In the genomic region with DNA sequence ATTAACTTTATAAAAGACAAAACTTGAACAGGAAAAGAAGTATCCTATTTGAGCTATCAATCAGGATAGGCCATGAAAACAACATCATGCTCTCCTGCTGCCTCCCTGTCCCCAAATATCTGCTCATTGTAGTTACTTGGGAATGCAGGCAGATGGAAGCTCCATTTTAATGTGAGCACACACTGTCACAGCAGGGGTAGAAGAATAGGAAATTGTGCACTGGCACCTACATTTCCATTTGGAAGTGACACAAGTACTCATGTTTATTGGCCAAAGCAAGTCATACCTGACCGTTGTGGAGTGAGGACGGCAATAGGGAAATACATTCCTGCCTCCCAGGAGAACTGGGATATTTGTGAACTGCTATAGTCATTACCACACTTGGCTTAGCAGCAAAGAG, we compare ENCODE assay signal across 17 cellular contexts. TPM values are rescaled to one million over a fixed set of nuclear protein-coding genes. Genes with fewer than 3 reads are reported as not detected.
DNase-seq lines count a peak whose midpoint lies in the region; ATAC-seq, FAIRE-seq and TF ChIP-seq lines count a peak whose summit lies in the region.
"Had no signal": no experiment of that assay in that cellular context is flagged by ENCODE, and none has a peak within 500 bp of the region (broad histone marks: within the 10 kb centered on the region; RNA-seq: fewer than 3 reads in every experiment).

No MANE protein-coding gene starts in this region.

- TF ChIP-seq EP300 in GM12878 (IDR thresholded peaks at IDR 0.05; ENCODE audit: borderline replicate concordance in 1 of 2, control insufficient read depth in 1 of 2, low read depth in 2 of 2, low read length in 2 of 2), result no peak

- in situ Hi-C loops in GM12878 (cut with MboI), result no loop called here

- no peaks in the 10 kb centered on the region for H3F3A ChIP-seq in GM23338 (replicated peaks; ENCODE audit: low read depth)

- H3K27ac Mint-ChIP-seq in GM23338, result peak overlapping the region; percentile 15; the same call in 1 of the 2 replicates
- peak overlapping the region; percentile 2 for H3K27ac Mint-ChIP-seq in stimulated activated effector memory CD8-positive, alpha-beta T cell treated with anti-CD3 and anti-CD28 coated beads, Interleukin-12 subunit alpha, Interleukin-12 subunit beta, amount 100 ng/mL, for 72 hours
- H3K27ac Mint-ChIP-seq in activated naive CD8-positive, alpha-beta T cell treated with anti-CD3 and anti-CD28 coated beads, Interleukin-2, amount 50 U/mL, for 24 hours, result no peak overlapping the region
- H3K27ac Mint-ChIP-seq in activated T-helper 2 cell treated with anti-CD3 and anti-CD28 coated beads, Interferon-gamma antibody, Interleukin-2, Interleukin-4, amounts not matched to agents 10 μg/mL and 5 μg/mL and 100 μg/mL, durations not matched to agents 14 hours and 24 hours and 36 hours, result no peak overlapping the region
- H3K27ac Mint-ChIP-seq: CD4-positive, CD25-positive, alpha-beta regulatory T cell had no signal

- H3K79me2 ChIP-seq in GM23338 (replicated peaks; ENCODE audit: insufficient read depth) (no peaks in the 10 kb centered on the region), GM12878 (ENCODE audit: control insufficient read depth, insufficient read depth, low read length) (no peaks in the 10 kb centered on the region)

- H3K9ac ChIP-seq in GM12878 (ENCODE audit: control insufficient read depth, insufficient read depth, low read length), result no peak overlapping the region
- H3K9ac ChIP-seq: BLaER1 treated with 17β-estradiol and CSF1 and Interleukin-3, amounts not matched to agents 10 nM and 100 nM had no signal

- DNase-seq in GM23338 (ENCODE audit: low spot score), result no peak
- DNase-seq in GM12878 (ENCODE audit: low read depth, low spot score), result no peak
- no peak for DNase-seq in epithelial cell of prostate (ENCODE audit: low read depth, low spot score)
- no peak for DNase-seq in stimulated activated effector memory CD8-positive, alpha-beta T cell treated with anti-CD3 and anti-CD28 coated beads, Interleukin-12 subunit alpha, Interleukin-12 subunit beta, amount 100 ng/mL, for 72 hours (ENCODE audit: low spot score in 2 of 2)
- no peak for DNase-seq in activated naive CD8-positive, alpha-beta T cell treated with anti-CD3 and anti-CD28 coated beads, Interleukin-2, amount 50 U/mL, for 24 hours
- DNase-seq in activated T-helper 2 cell treated with anti-CD3 and anti-CD28 coated beads, Interferon-gamma antibody, Interleukin-2, Interleukin-4, amounts not matched to agents 10 μg/mL and 5 μg/mL and 100 μg/mL, durations not matched to agents 14 hours and 24 hours and 36 hours (ENCODE audit: low spot score), result no peak
- no peak for DNase-seq in NCI-H345 (lab: John Stamatoyannopoulos, UW)
- DNase-seq: ACHN; Calu3; CD4-positive, CD25-positive, alpha-beta regulatory T cell; DMS 273 treated with DMSO at 0.1 percent for 48 hours; IMR-90 had no signal

- H3K27me3 ChIP-seq in GM23338 (ENCODE audit: insufficient read depth) (no peaks in the 10 kb centered on the region), GM12878 (replicated peaks in 1 of 2; ENCODE audit: control insufficient read depth in 2 of 2, insufficient read depth in 2 of 2, low read length in 1 of 2) (no peaks in the 10 kb centered on the region)
- H3K27me3 ChIP-seq: BLaER1 treated with 17β-estradiol and CSF1 and Interleukin-3, amounts not matched to agents 10 nM and 100 nM had no signal

- H3K9me3 ChIP-seq in GM12878 (replicated peaks; ENCODE audit: control insufficient read depth, insufficient read depth, low read length), result 0 out of 3 replicates have a peak, but pooled peaks cover 2% of the 10 kb centered on the region

- TF ChIP-seq CTCF in GM23338 (conservative IDR thresholded peaks at IDR 0.05; ENCODE audit: low read depth in 2 of 2) (no peak), GM12878 (IDR thresholded peaks at IDR 0.05 in 2 of 3, conservative IDR thresholded peaks at IDR 0.05 in 1 of 3; ENCODE audit: control insufficient read depth in 2 of 3, extremely low read depth in 1 of 3, insufficient read depth in 1 of 3, low read depth in 3 of 3, low read length in 3 of 3) (no peak)

- no peak overlapping the region for H3K4me2 ChIP-seq in GM23338
- no peak overlapping the region for H3K4me2 ChIP-seq in GM12878 (ENCODE audit: control insufficient read depth, insufficient read depth)
- H3K4me2 ChIP-seq: BLaER1 treated with 17β-estradiol and CSF1 and Interleukin-3, amounts not matched to agents 10 nM and 100 nM had no signal

- TF ChIP-seq POLR2A in GM12878 (IDR thresholded peaks at IDR 0.05; ENCODE audit: low read depth, low read length), result no peak

- H3K4me1 ChIP-seq in GM23338 (ENCODE audit: insufficient read depth) (peaks cover 4% of the 10 kb centered on the region), GM12878 (ENCODE audit: control insufficient read depth, insufficient read depth, low read length) (no peaks in the 10 kb centered on the region)
- H3K4me1 ChIP-seq: BLaER1 treated with 17β-estradiol and CSF1 and Interleukin-3, amounts not matched to agents 10 nM and 100 nM had no signal

- H3K9me3 Mint-ChIP-seq in GM23338, result no peaks in the 10 kb centered on the region
- H3K9me3 Mint-ChIP-seq in stimulated activated effector memory CD8-positive, alpha-beta T cell treated with anti-CD3 and anti-CD28 coated beads, Interleukin-12 subunit alpha, Interleukin-12 subunit beta, amount 100 ng/mL, for 72 hours, result no peaks in the 10 kb centered on the region
- H3K9me3 Mint-ChIP-seq in activated naive CD8-positive, alpha-beta T cell treated with anti-CD3 and anti-CD28 coated beads, Interleukin-2, amount 50 U/mL, for 24 hours, result no peaks in the 10 kb centered on the region
- H3K9me3 Mint-ChIP-seq in activated T-helper 2 cell treated with anti-CD3 and anti-CD28 coated beads, Interferon-gamma antibody, Interleukin-2, Interleukin-4, amounts not matched to agents 10 μg/mL and 5 μg/mL and 100 μg/mL, durations not matched to agents 14 hours and 24 hours and 36 hours, result no peaks in the 10 kb centered on the region

- ATAC-seq in GM23338 (no peak), GM12878 (no peak), GM18517 (IDR thresholded peaks at IDR 0.05; ENCODE audit: unreplicated experiment) (no peak)
- ATAC-seq in stimulated activated effector memory CD8-positive, alpha-beta T cell treated with anti-CD3 and anti-CD28 coated beads, Interleukin-12 subunit alpha, Interleukin-12 subunit beta, amount 100 ng/mL, for 72 hours, result no peak
- no peak for ATAC-seq in activated naive CD8-positive, alpha-beta T cell treated with anti-CD3 and anti-CD28 coated beads, Interleukin-2, amount 50 U/mL, for 24 hours

- intact Hi-C loops in GM12878 (cut with micrococcal nuclease; ENCODE audit: unreplicated experiment), result no loop called here
- intact Hi-C loops in activated T-helper 2 cell treated with anti-CD3 and anti-CD28 coated beads, Interferon-gamma antibody, Interleukin-2, Interleukin-4, amounts not matched to agents 10 μg/mL and 5 μg/mL and 100 μg/mL, durations not matched to agents 14 hours and 24 hours and 36 hours (cut with micrococcal nuclease), result no loop called here

- peaks cover 34% of the 10 kb centered on the region for H3K36me3 Mint-ChIP-seq in GM23338 (ENCODE audit: low read depth)
- H3K36me3 Mint-ChIP-seq in stimulated activated effector memory CD8-positive, alpha-beta T cell treated with anti-CD3 and anti-CD28 coated beads, Interleukin-12 subunit alpha, Interleukin-12 subunit beta, amount 100 ng/mL, for 72 hours, result peaks cover 55% of the 10 kb centered on the region
- peaks cover 42% of the 10 kb centered on the region for H3K36me3 Mint-ChIP-seq in activated naive CD8-positive, alpha-beta T cell treated with anti-CD3 and anti-CD28 coated beads, Interleukin-2, amount 50 U/mL, for 24 hours (ENCODE audit: low read depth)
- peaks cover 49% of the 10 kb centered on the region for H3K36me3 Mint-ChIP-seq in activated T-helper 2 cell treated with anti-CD3 and anti-CD28 coated beads, Interferon-gamma antibody, Interleukin-2, Interleukin-4, amounts not matched to agents 10 μg/mL and 5 μg/mL and 100 μg/mL, durations not matched to agents 14 hours and 24 hours and 36 hours (ENCODE audit: low read depth)

- POLR2A ChIA-PET in GM12878 (lab: Charles Lee), result no interaction called here

- peaks cover 25% of the 10 kb centered on the region for H3K4me1 Mint-ChIP-seq in GM23338
- H3K4me1 Mint-ChIP-seq in stimulated activated effector memory CD8-positive, alpha-beta T cell treated with anti-CD3 and anti-CD28 coated beads, Interleukin-12 subunit alpha, Interleukin-12 subunit beta, amount 100 ng/mL, for 72 hours, result no peaks in the 10 kb centered on the region
- no peaks in the 10 kb centered on the region for H3K4me1 Mint-ChIP-seq in activated naive CD8-positive, alpha-beta T cell treated with anti-CD3 and anti-CD28 coated beads, Interleukin-2, amount 50 U/mL, for 24 hours
- H3K4me1 Mint-ChIP-seq in activated T-helper 2 cell treated with anti-CD3 and anti-CD28 coated beads, Interferon-gamma antibody, Interleukin-2, Interleukin-4, amounts not matched to agents 10 μg/mL and 5 μg/mL and 100 μg/mL, durations not matched to agents 14 hours and 24 hours and 36 hours (ENCODE audit: low read depth), result peaks cover 8% of the 10 kb centered on the region

- no peaks in the 10 kb centered on the region for H3K27me3 Mint-ChIP-seq in GM23338 (ENCODE audit: insufficient read depth, low read depth, poor library complexity)
- no peaks in the 10 kb centered on the region for H3K27me3 Mint-ChIP-seq in activated naive CD8-positive, alpha-beta T cell treated with anti-CD3 and anti-CD28 coated beads, Interleukin-2, amount 50 U/mL, for 24 hours
- H3K27me3 Mint-ChIP-seq in activated T-helper 2 cell treated with anti-CD3 and anti-CD28 coated beads, Interferon-gamma antibody, Interleukin-2, Interleukin-4, amounts not matched to agents 10 μg/mL and 5 μg/mL and 100 μg/mL, durations not matched to agents 14 hours and 24 hours and 36 hours (ENCODE audit: low read depth), result no peaks in the 10 kb centered on the region
- H3K27me3 Mint-ChIP-seq: CD4-positive, CD25-positive, alpha-beta regulatory T cell had no signal

- 98% methylated on average over 2 of the region's 2 CpGs for WGBS in GM12878 (ENCODE audit: insufficient coverage, insufficient replicate concordance, low lambda C conversion rate, missing lambda C conversion rate)

- no peak overlapping the region for H2AFZ ChIP-seq in GM23338
- H2AFZ ChIP-seq in GM12878 (ENCODE audit: control insufficient read depth, low read depth, low read length), result no peak overlapping the region

- no peak for FAIRE-seq in GM12878 (lab: Jason Lieb, UNC)
- FAIRE-seq: GM12892, GM19239, H54 had no signal

- CTCF ChIA-PET in GM12878 (lab: Yijun Ruan, JAX), result interaction anchor here (2.0 kb wide), 2 partner anchors 9 to 50 kb away, joined by 4 to 6 read pairs; no protein-coding TSS in a partner anchor

- H3K4me3 Mint-ChIP-seq in GM23338, result no peak overlapping the region
- no peak overlapping the region for H3K4me3 Mint-ChIP-seq in stimulated activated effector memory CD8-positive, alpha-beta T cell treated with anti-CD3 and anti-CD28 coated beads, Interleukin-12 subunit alpha, Interleukin-12 subunit beta, amount 100 ng/mL, for 72 hours
- H3K4me3 Mint-ChIP-seq in activated naive CD8-positive, alpha-beta T cell treated with anti-CD3 and anti-CD28 coated beads, Interleukin-2, amount 50 U/mL, for 24 hours, result no peak overlapping the region
- no peak overlapping the region for H3K4me3 Mint-ChIP-seq in activated T-helper 2 cell treated with anti-CD3 and anti-CD28 coated beads, Interferon-gamma antibody, Interleukin-2, Interleukin-4, amounts not matched to agents 10 μg/mL and 5 μg/mL and 100 μg/mL, durations not matched to agents 14 hours and 24 hours and 36 hours (ENCODE audit: low read depth)

- 0 out of 2 replicates have a peak, but pooled peaks cover 3% of the 10 kb centered on the region for H4K20me1 ChIP-seq in GM23338 (replicated peaks; ENCODE audit: insufficient read depth)
- H4K20me1 ChIP-seq in GM12878 (ENCODE audit: control insufficient read depth, insufficient read depth), result no peaks in the 10 kb centered on the region
- H4K20me1 ChIP-seq: BLaER1 treated with 17β-estradiol and CSF1 and Interleukin-3, amounts not matched to agents 10 nM and 100 nM had no signal

- SMC1A ChIA-PET in GM12878 (lab: Charles Lee; ENCODE audit: uncharacterized antibody, unreplicated experiment), result interaction anchor here (0.8 to 1.6 kb wide), 6 partner anchors 9 to 153 kb away, joined by 3 to 5 read pairs (median 3); no protein-coding TSS in a partner anchor

- no peak for TF ChIP-seq RAD21 in GM12878 (IDR thresholded peaks at IDR 0.05; ENCODE audit: insufficient read depth, low read depth, low read length)

- no peaks in the 10 kb centered on the region for H3K9me2 ChIP-seq in GM23338 (ENCODE audit: insufficient read depth)

- RAD21 ChIA-PET in GM12878 (lab: Charles Lee; ENCODE audit: unreplicated experiment), result interaction anchor here (0.9 kb wide), 1 partner anchor 81 kb away, joined by 3 read pairs; no protein-coding TSS in a partner anchor

- H3K27ac ChIP-seq in GM23338 (ENCODE audit: low read depth) (no peak overlapping the region), GM12878 (ENCODE audit: control insufficient read depth, insufficient read depth) (no peak overlapping the region), epithelial cell of prostate (peak overlapping the region; percentile 65)
- H3K27ac ChIP-seq: BLaER1 treated with 17β-estradiol and CSF1 and Interleukin-3, amounts not matched to agents 10 nM and 100 nM had no signal

- TSS peak; percentile 51 for BruUV-seq in GM12878 (replicated peaks; lab: Mats Ljungman, UMichigan)

- H3K4me3 ChIP-seq in GM23338, result no peak overlapping the region
- H3K4me3 ChIP-seq in GM12878, result no peak overlapping the region
- H3K4me3 ChIP-seq: BLaER1 treated with 17β-estradiol and CSF1 and Interleukin-3, amounts not matched to agents 10 nM and 100 nM had no signal

- H3K36me3 ChIP-seq in GM23338 (ENCODE audit: insufficient read depth) (no peaks in the 10 kb centered on the region), GM12878 (ENCODE audit: control insufficient read depth in 2 of 2, insufficient read depth in 2 of 2, low read length in 1 of 2) (peaks cover 10 to 20% of the 10 kb centered on the region in 2 experiments; a peak in 3 of 4 replicates)

RNA-seq across cellular contexts. Expression of a gene that starts 52.4 kb away (rescaled TPM):
- total RNA-seq in GM23338 (2014; rRNA removed; shearing (Covaris generic)), result 4.8 and 8.9 TPM in 2 replicates
- polyA plus RNA-seq in GM23338 (2016; fragmentation: Nextera tagmentation; extraction: Ambion mirVana), result 3.9 and 4.9 TPM in 2 replicates
- total RNA-seq in GM12878 (2013; cell fraction: nucleolus; rRNA removed), result 22.2 and 23.1 TPM in 2 replicates
- total RNA-seq in GM12878 (2014; rRNA removed), result 7.3 and 7.7 TPM in 2 replicates
- total RNA-seq in GM12878 (2014; rRNA removed; fragmentation: Illumina TruSeq; extraction: Trizol), result 7.0 and 8.8 TPM in 2 replicates
- total RNA-seq in GM12878 (2021), result 6.0 and 6.1 TPM in 2 replicates
- polyA plus RNA-seq in GM12878 (2011; ENCODE audit: low read depth), result 4.0 TPM
- polyA plus RNA-seq in GM12878 (2011; rRNA removed), result 8.4 and 11.3 TPM in 2 replicates
- polyA plus RNA-seq in GM12878 (2011; cell fraction: cytosol; rRNA removed), result 4.6 and 5.1 TPM in 2 replicates
- polyA plus RNA-seq in GM12878 (2011; cell fraction: nucleus; rRNA removed), result 7.0 and 7.4 TPM in 2 replicates
- polyA plus RNA-seq in GM12878 (2012), result 3.7 and 3.9 TPM in 2 replicates
- polyA plus RNA-seq in GM12878 (2014; fragmentation: Illumina TruSeq; extraction: Trizol), result 8.2 and 9.3 TPM in 2 replicates
- polyA plus RNA-seq in GM12878 (2014; fragmentation: Nextera tagmentation; extraction: Ambion mirVana), result 10 to 100 TPM in 1 of 2 experiments, 1 to 10 TPM in 1; 8.2 to 12.0 TPM
- polyA plus RNA-seq in GM12878 (2014; rRNA removed), result 4.1 and 5.1 TPM in 2 replicates
- polyA plus RNA-seq in GM12878 (2016; fragmentation: Nextera tagmentation; extraction: Ambion mirVana), result 10 to 100 TPM in 1 of 2 experiments, 1 to 10 TPM in 1; 7.5 to 10.5 TPM
- 16.7 and 22.3 TPM in 2 replicates for polyA minus RNA-seq in GM12878 (2011; rRNA and poly(A)+ RNA removed)
- polyA minus RNA-seq in GM12878 (2011; cell fraction: cytosol; rRNA and poly(A)+ RNA removed), result 2.4 and 4.6 TPM in 2 replicates
- polyA minus RNA-seq in GM12878 (2011; cell fraction: nucleus; rRNA and poly(A)+ RNA removed), result 26.2 and 32.9 TPM in 2 replicates
- total RNA-seq in activated T-helper 2 cell treated with anti-CD3 and anti-CD28 coated beads, Interferon-gamma antibody, Interleukin-2, Interleukin-4, amounts not matched to agents 10 μg/mL and 5 μg/mL and 100 μg/mL, durations not matched to agents 14 hours and 24 hours and 36 hours, result 7.4 and 8.0 TPM in 2 replicates

RNA-seq across cellular contexts. Expression of a gene that starts 52.5 kb away (rescaled TPM):
- 0.80 and 3.7 TPM in 2 replicates for total RNA-seq in GM23338 (2014; rRNA removed; shearing (Covaris generic))
- polyA plus RNA-seq in GM23338 (2016; fragmentation: Nextera tagmentation; extraction: Ambion mirVana) (1.1 TPM in 2 replicates), GM12878 (2011; rRNA removed) (0.43 and 0.76 TPM in 2 replicates), GM12878 (2014; fragmentation: Illumina TruSeq; extraction: Trizol) (0.22 and 0.25 TPM in 2 replicates), GM12878 (2014; fragmentation: Nextera tagmentation; extraction: Ambion mirVana) (under 1 TPM; 0.05 to 0.10 TPM), GM12878 (2014; rRNA removed) (0.20 and 0.54 TPM in 2 replicates), GM12878 (2016; fragmentation: Nextera tagmentation; extraction: Ambion mirVana) (under 1 TPM in 1 of 2 experiments, not detected in 1; 0.36 TPM)
- 4.6 and 5.0 TPM in 2 replicates for total RNA-seq in GM12878 (2013; cell fraction: nucleolus; rRNA removed)
- total RNA-seq in GM12878 (2014; rRNA removed) (0.22 and 0.23 TPM in 2 replicates), GM12878 (2014; rRNA removed; fragmentation: Illumina TruSeq; extraction: Trizol) (0.18 and 0.94 TPM in 2 replicates), GM12878 (2021) (0.51 and 0.74 TPM in 2 replicates)
- not detected for polyA plus RNA-seq in GM12878 (2011; ENCODE audit: low read depth)
- polyA plus RNA-seq in GM12878 (2011; cell fraction: cytosol; rRNA removed), result 0.08 and 0.10 TPM in 2 replicates
- polyA plus RNA-seq in GM12878 (2011; cell fraction: nucleus; rRNA removed), result 0.63 and 0.76 TPM in 2 replicates
- 0.35 TPM in 2 replicates for polyA plus RNA-seq in GM12878 (2012)
- polyA minus RNA-seq in GM12878 (2011; rRNA and poly(A)+ RNA removed), result 0.80 and 1.0 TPM in 2 replicates
- polyA minus RNA-seq in GM12878 (2011; cell fraction: cytosol; rRNA and poly(A)+ RNA removed), result not detected in 2 replicates
- 1.2 and 1.9 TPM in 2 replicates for polyA minus RNA-seq in GM12878 (2011; cell fraction: nucleus; rRNA and poly(A)+ RNA removed)
- total RNA-seq in activated T-helper 2 cell treated with anti-CD3 and anti-CD28 coated beads, Interferon-gamma antibody, Interleukin-2, Interleukin-4, amounts not matched to agents 10 μg/mL and 5 μg/mL and 100 μg/mL, durations not matched to agents 14 hours and 24 hours and 36 hours, result 1.1 and 1.2 TPM in 2 replicates

Comparison
In these comparisons a context has a peak if more than half of its experiments do, and no peak if none do; other contexts are left out.
1. H3K27ac Mint-ChIP-seq: peak in GM23338 (single experiment) and stimulated activated effector memory CD8-positive, alpha-beta T cell treated with anti-CD3 and anti-CD28 coated beads, Interleukin-12 subunit alpha, Interleukin-12 subunit beta, amount 100 ng/mL, for 72 hours (single experiment); none in activated naive CD8-positive, alpha-beta T cell treated with anti-CD3 and anti-CD28 coated beads, Interleukin-2, amount 50 U/mL, for 24 hours (single experiment) and activated T-helper 2 cell treated with anti-CD3 and anti-CD28 coated beads, Interferon-gamma antibody, Interleukin-2, Interleukin-4, amounts not matched to agents 10 μg/mL and 5 μg/mL and 100 μg/mL, durations not matched to agents 14 hours and 24 hours and 36 hours (single experiment).